Comparison of ENCODE assay signal across 8 cellular contexts in the genomic region with DNA sequence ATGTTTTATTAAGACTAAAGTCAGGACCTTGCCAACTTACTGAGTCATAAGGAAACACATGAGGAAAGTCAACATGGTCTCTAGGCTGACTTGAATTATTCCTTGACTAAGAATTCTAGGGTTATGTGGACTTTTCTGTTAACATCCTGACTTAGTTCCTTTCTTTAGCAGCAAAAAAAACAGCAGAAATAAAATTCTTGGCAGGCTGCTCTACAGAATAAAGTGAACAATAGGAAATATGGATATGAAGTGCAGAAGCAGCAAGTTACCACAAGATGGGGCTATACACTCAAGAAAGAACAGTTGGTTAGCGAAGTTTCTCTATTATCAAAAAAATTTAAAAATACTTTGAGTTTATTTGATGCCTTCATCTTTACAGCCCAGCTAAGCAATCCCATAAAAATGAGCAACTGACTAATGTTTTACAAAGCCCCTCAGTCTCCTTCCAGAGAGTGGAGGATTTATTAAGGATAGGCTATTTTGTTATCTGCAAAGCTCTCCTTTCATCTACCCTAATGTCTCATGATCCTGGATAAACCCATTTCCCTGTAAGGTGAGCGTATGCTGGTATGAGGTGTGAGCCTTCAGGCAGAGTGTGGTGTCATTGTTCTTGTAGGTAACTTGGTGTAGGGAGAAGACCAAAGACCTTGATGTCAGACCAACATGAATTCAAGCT. TPM values are rescaled to one million over a fixed set of nuclear protein-coding genes. Genes with fewer than 3 reads are reported as not detected.
DNase-seq lines count a peak whose midpoint lies in the region; ATAC-seq and TF ChIP-seq lines count a peak whose summit lies in the region.

No MANE protein-coding gene starts in this region.

- no peak overlapping the region for H3K18ac ChIP-seq in H9 (ENCODE audit: insufficient read length, low read depth, low read length)

- peaks cover 1% of the 10 kb centered on the region; the same call in 1 of the 2 replicates for H3K27me3 ChIP-seq in H9 (ENCODE audit: insufficient read depth, low read length)
- H3K27me3 ChIP-seq in breast epithelium, result peaks cover 0 to 12% of the 10 kb centered on the region in 2 donors
- H3K27me3 ChIP-seq in left lung, result peaks cover 0 to 12% of the 10 kb centered on the region in 2 donors

- H3K4me3 ChIP-seq in breast epithelium (no peak overlapping the region), left lung (no peak overlapping the region)

- H3K9ac ChIP-seq in H9 (ENCODE audit: extremely low read depth, insufficient read length, low read length), result no peak overlapping the region

- H4K5ac ChIP-seq in H9 (ENCODE audit: insufficient read length, low read depth, low read length), result no peak overlapping the region

- TF ChIP-seq CTCF in Calu3 (IDR thresholded peaks at IDR 0.05; ENCODE audit: unreplicated experiment) (peak; percentile 86), H9 (conservative IDR thresholded peaks at IDR 0.05) (peak; percentile 95), breast epithelium (IDR thresholded peaks at IDR 0.05) (peak in 2 of 3 donors; percentile 83 to 85), left lung (IDR thresholded peaks at IDR 0.05) (peak; percentile 76 to 83)

- H3K27me3 Mint-ChIP-seq in Calu3 (ENCODE audit: unreplicated experiment), result peaks cover 13% of the 10 kb centered on the region
- peaks cover 14% of the 10 kb centered on the region for H3K27me3 Mint-ChIP-seq in H9 (ENCODE audit: low read depth)

- no peaks in the 10 kb centered on the region for H3K79me1 ChIP-seq in H9 (ENCODE audit: insufficient read depth, low read depth, low read length, poor library complexity, severe bottlenecking)

- H3K79me2 ChIP-seq in H9 (ENCODE audit: insufficient read depth, low read length), result no peaks in the 10 kb centered on the region

- no peak for DNase-seq in Calu3
- no peak for DNase-seq in H9
- peak; percentile 19 for DNase-seq in NCI-H460 (ENCODE audit: extremely low read depth, low read depth)
- DNase-seq in breast epithelium (ENCODE audit: low spot score in 2 of 2), result no peak
- DNase-seq in left lung, result no peak
- DNase-seq in islet precursor cell, result no peak

- H3K36me3 Mint-ChIP-seq in Calu3 (ENCODE audit: insufficient read depth, unreplicated experiment) (no peaks in the 10 kb centered on the region), H9 (ENCODE audit: insufficient read depth in 1 of 3, low read depth in 3 of 3) (no peaks in the 10 kb centered on the region)

- no peaks in the 10 kb centered on the region for H4K20me1 ChIP-seq in H9 (ENCODE audit: control insufficient read depth, insufficient read depth, insufficient read length)

- H3K23ac ChIP-seq in H9 (ENCODE audit: insufficient read length, low read depth, low read length), result no peak overlapping the region

- H3T11ph ChIP-seq in H9 (ENCODE audit: low read length), result no peak overlapping the region

- no peak overlapping the region for H2AFZ ChIP-seq in H9 (ENCODE audit: low read length)

- H3K4me2 ChIP-seq in H9 (ENCODE audit: insufficient read depth, insufficient read length, low read length), result no peak overlapping the region

- H3K23me2 ChIP-seq in H9 (ENCODE audit: insufficient read length, low read depth, low read length, poor library complexity, severe bottlenecking), result no peaks in the 10 kb centered on the region

- H3K36me3 ChIP-seq in breast epithelium, result no peaks in the 10 kb centered on the region
- H3K36me3 ChIP-seq in left lung, result no peaks in the 10 kb centered on the region

- H3K9me3 Mint-ChIP-seq in Calu3 (ENCODE audit: low read depth, unreplicated experiment) (no peaks in the 10 kb centered on the region), H9 (no peaks in the 10 kb centered on the region)

- H3K4me1 ChIP-seq in H9 (ENCODE audit: insufficient read depth, low read length) (no peaks in the 10 kb centered on the region), breast epithelium (no peaks in the 10 kb centered on the region), left lung (peaks cover 0 to 11% of the 10 kb centered on the region in 2 donors)

- H2BK120ac ChIP-seq in H9 (ENCODE audit: low read depth, low read length, poor library complexity, severe bottlenecking), result no peak overlapping the region

- H3K27ac Mint-ChIP-seq in Calu3 (ENCODE audit: unreplicated experiment) (no peak overlapping the region), H9 (no peak overlapping the region)

- no peak for TF ChIP-seq POLR2A in breast epithelium (IDR thresholded peaks at IDR 0.05)

- H3K27ac ChIP-seq in H9 (ENCODE audit: insufficient read length, low read depth, low read length), result no peak overlapping the region
- H3K27ac ChIP-seq in breast epithelium, result no peak overlapping the region
- no peak overlapping the region for H3K27ac ChIP-seq in left lung

- intact Hi-C loops in Calu3 (cut with micrococcal nuclease; ENCODE audit: unreplicated experiment) (loop anchor here (1.0 to 10.0 kb wide), 7 partner anchors 41 to 350 kb away; a partner anchor contains a TSS), breast epithelium (cut with DNase I; ENCODE audit: low total_unique reads) (loop anchor here (10.0 kb wide), 1 partner anchor 1252 kb away; a partner anchor contains a TSS), left lung (cut with DNase I) (loop anchor here in 1 of 2 donors (2.0 kb wide), 1 partner anchor 264 kb away; no protein-coding TSS in a partner anchor)

- peaks cover 25% of the 10 kb centered on the region for H3K4me1 Mint-ChIP-seq in Calu3 (ENCODE audit: low read depth, unreplicated experiment)
- H3K4me1 Mint-ChIP-seq in H9, result peaks cover 0 to 1% of the 10 kb centered on the region in 2 experiments; a peak in 2 of 4 replicates

- H3K9me3 ChIP-seq in H9 (ENCODE audit: control insufficient read depth, low read depth, low read length), result no peaks in the 10 kb centered on the region
- H3K9me3 ChIP-seq in breast epithelium, result no peaks in the 10 kb centered on the region
- H3K9me3 ChIP-seq in left lung, result no peaks in the 10 kb centered on the region

- H3K56ac ChIP-seq in H9 (ENCODE audit: insufficient read length, low read depth, low read length), result no peak overlapping the region

- no peak overlapping the region for H4K8ac ChIP-seq in H9 (replicated peaks; ENCODE audit: insufficient read length, low read depth, low read length)

- no peak overlapping the region for H4K91ac ChIP-seq in H9 (ENCODE audit: insufficient read length, low read depth, low read length)

- CTCF ChIA-PET in Calu3 (lab: Charles Lee), result interaction anchor here (0.7 to 3.1 kb wide), 10 partner anchors 11 to 645 kb away, joined by 3 to 14 read pairs (median 4); a partner anchor contains a TSS

- BruUV-seq in Calu3 (replicated peaks; lab: Mats Ljungman, UMichigan), result no TSS peak

- no peak overlapping the region for H2BK12ac ChIP-seq in H9 (ENCODE audit: insufficient read length, low read depth, low read length)

- peak; percentile 82 for ATAC-seq in left lung
- ATAC-seq in GM19324 (IDR thresholded peaks at IDR 0.05; ENCODE audit: low FRiP score, unreplicated experiment), result no peak
- ATAC-seq in HG02763 (IDR thresholded peaks at IDR 0.05; ENCODE audit: unreplicated experiment), result no peak

- no peak overlapping the region for H2BK20ac ChIP-seq in H9 (ENCODE audit: low read depth, low read length, poor library complexity, severe bottlenecking)

- no peak overlapping the region for H2BK5ac ChIP-seq in H9 (ENCODE audit: insufficient read length, low read length)

- no peak overlapping the region for H2AK5ac ChIP-seq in H9 (ENCODE audit: insufficient read length, low read length)

- no CpG with 5 or more reads among the region's 2 CpGs for WGBS in H9 (ENCODE audit: extremely low coverage, insufficient read length, low lambda C conversion rate)

- no peak overlapping the region for H3K4me3 Mint-ChIP-seq in Calu3 (ENCODE audit: low read depth, unreplicated experiment)
- no peak overlapping the region for H3K4me3 Mint-ChIP-seq in H9

- H3K14ac ChIP-seq in H9 (ENCODE audit: insufficient read depth, low read length), result no peak overlapping the region

- no peak overlapping the region for H2BK15ac ChIP-seq in H9 (ENCODE audit: low read depth, low read length)

- no peak overlapping the region for H3K4ac ChIP-seq in H9 (ENCODE audit: low read depth, low read length)

RNA-seq across cellular contexts. Expression of a gene that starts 23.1 kb away (rescaled TPM):
- 74.7 and 87.5 TPM in 2 replicates for total RNA-seq in Calu3 (2022)
- 18.3 and 21.1 TPM in 2 replicates for total RNA-seq in H9 (2021)
- total RNA-seq in NCI-H460 (2014; rRNA removed; shearing (Covaris generic)), result 4.6 and 6.2 TPM in 2 replicates
- polyA plus RNA-seq in NCI-H460 (2014; cell fraction: nucleus; rRNA removed), result 5.5 and 7.7 TPM in 2 replicates
- total RNA-seq in breast epithelium, result 10 to 100 TPM; 42.3 to 70.2 (median 47.6) TPM
- total RNA-seq in left lung, result 10 to 100 TPM; 45.4 to 61.8 TPM

RNA-seq across cellular contexts. Expression of a gene that starts 40.1 kb away (rescaled TPM):
- total RNA-seq in Calu3 (2022), result 20.5 and 39.7 TPM in 2 replicates
- 0.15 TPM in 1 of 2 replicates, not detected in the other for total RNA-seq in H9 (2021)
- total RNA-seq in NCI-H460 (2014; rRNA removed; shearing (Covaris generic)), result 3.8 and 4.6 TPM in 2 replicates
- polyA plus RNA-seq in NCI-H460 (2014; cell fraction: nucleus; rRNA removed), result 0.03 TPM in 1 of 2 replicates, not detected in the other
- total RNA-seq in breast epithelium, result under 1 TPM; 0.15 to 0.66 (median 0.16) TPM
- 100 to 1,000 TPM; 201 to 243 TPM for total RNA-seq in left lung
